Comparison of ENCODE assay signal across 10 cellular contexts in the genomic region with DNA sequence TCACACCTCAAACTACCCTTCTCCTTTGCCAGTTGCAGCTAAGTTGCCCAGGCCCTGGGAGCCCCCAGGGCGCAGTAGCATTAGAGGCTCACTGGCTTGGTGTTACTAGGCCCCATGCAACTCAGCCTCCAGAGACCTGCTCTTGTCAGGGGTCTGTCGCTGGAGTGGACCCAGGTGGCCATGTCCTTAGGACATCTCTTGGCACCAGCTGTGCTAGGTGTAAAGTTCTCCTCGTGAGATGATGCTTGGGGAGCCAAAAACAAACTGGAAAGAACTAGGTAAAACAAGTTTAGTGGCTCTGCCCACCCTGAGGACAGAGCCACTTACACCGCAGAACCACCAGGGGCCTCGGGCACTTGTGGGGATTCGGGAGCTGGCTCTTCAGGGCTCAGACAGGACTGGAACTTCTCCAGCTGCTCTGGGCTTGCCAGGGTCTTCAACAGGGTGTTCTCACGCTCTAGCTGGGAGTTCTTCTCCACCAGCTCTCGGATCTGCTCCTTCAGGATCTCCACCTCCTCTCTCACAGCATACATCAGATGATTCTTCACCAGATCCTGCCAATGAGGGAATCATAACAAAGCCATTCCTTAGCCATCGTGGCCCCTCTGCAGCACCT.
DNase-seq lines count a peak whose midpoint lies in the region; ATAC-seq and TF ChIP-seq lines count a peak whose summit lies in the region.
"Had no signal": no experiment of that assay in that cellular context is flagged by ENCODE, and none has a peak within 500 bp of the region (broad histone marks: within the 10 kb centered on the region; RNA-seq: fewer than 3 reads in every experiment).

No MANE protein-coding gene starts in this region.

- peak; percentile 16 for DNase-seq in activated CD4-positive, alpha-beta T cell treated with anti-CD3 and anti-CD28 coated beads for 36 hours
- DNase-seq in activated CD4-positive, alpha-beta T cell treated with anti-CD3 and anti-CD28 coated beads, Interleukin-2, amount 50 U/mL, for 48 hours: no peak
- peak in 1 of 2 donors; percentile 64 for DNase-seq in ascending aorta (ENCODE audit: low spot score in 2 of 2)
- no peak for DNase-seq in left lung
- no peak for DNase-seq in NCI-H146 (lab: John Stamatoyannopoulos, UW)
- no peak for DNase-seq in AG08395 (ENCODE audit: low spot score)
- DNase-seq: ACHN had no signal

- peaks cover 23% of the 10 kb centered on the region for H3K36me3 Mint-ChIP-seq in activated CD4-positive, alpha-beta T cell treated with anti-CD3 and anti-CD28 coated beads for 36 hours (ENCODE audit: low read depth)

- intact Hi-C loops in activated CD4-positive, alpha-beta T cell treated with anti-CD3 and anti-CD28 coated beads for 36 hours (cut with DNase I, micrococcal nuclease): no loop called here
- intact Hi-C loops in ascending aorta (cut with DNase I): no loop called here
- intact Hi-C loops in left lung (cut with DNase I): no loop called here

- peak overlapping the region; percentile 74 to 87 for H3K4me3 ChIP-seq in ascending aorta
- peak overlapping the region in 1 of 2 donors; percentile 72 for H3K4me3 ChIP-seq in left lung

- peak in 1 of 3 experiments; percentile 17 for TF ChIP-seq CTCF in ascending aorta (IDR thresholded peaks at IDR 0.05)
- no peak for TF ChIP-seq CTCF in left lung (IDR thresholded peaks at IDR 0.05)

- H3K9me3 ChIP-seq in ascending aorta (no peaks in the 10 kb centered on the region), left lung (no peaks in the 10 kb centered on the region)

- no peaks in the 10 kb centered on the region for H3K27me3 Mint-ChIP-seq in activated CD4-positive, alpha-beta T cell treated with anti-CD3 and anti-CD28 coated beads for 36 hours

- H3K9me3 Mint-ChIP-seq in activated CD4-positive, alpha-beta T cell treated with anti-CD3 and anti-CD28 coated beads for 36 hours (ENCODE audit: low read depth): no peaks in the 10 kb centered on the region

- H3K4me1 ChIP-seq in ascending aorta: peaks cover 3 to 13% of the 10 kb centered on the region in 2 donors
- peaks cover 13 to 70% of the 10 kb centered on the region in 2 donors for H3K4me1 ChIP-seq in left lung

- H3K27me3 ChIP-seq in ascending aorta (no peaks in the 10 kb centered on the region), left lung (no peaks in the 10 kb centered on the region)

- H3K27ac ChIP-seq in ascending aorta (peak overlapping the region; percentile 96 to 97), left lung (peak overlapping the region; percentile 92 to 98), temporal lobe (ENCODE audit: low read depth, low read length) (peak overlapping the region; percentile 88)

- POLR2A ChIA-PET in activated CD4-positive, alpha-beta T cell treated with anti-CD3 and anti-CD28 coated beads for 36 hours (lab: Charles Lee): interaction anchor here (8.3 kb wide), 1 partner anchor 39 kb away, joined by 144 read pairs; no protein-coding TSS in a partner anchor

- ATAC-seq in activated CD4-positive, alpha-beta T cell treated with anti-CD3 and anti-CD28 coated beads for 36 hours: no peak
- ATAC-seq in left lung (no peak), GM18867 (IDR thresholded peaks at IDR 0.05; ENCODE audit: unreplicated experiment) (no peak)
- ATAC-seq: HCT116 had no signal

- H3K36me3 ChIP-seq in ascending aorta: peaks cover 11 to 32% of the 10 kb centered on the region in 2 donors
- peaks cover 0 to 28% of the 10 kb centered on the region in 2 donors for H3K36me3 ChIP-seq in left lung

- CTCF ChIA-PET in activated CD4-positive, alpha-beta T cell treated with anti-CD3 and anti-CD28 coated beads for 36 hours (lab: Charles Lee): interaction anchor here (0.5 to 11.6 kb wide), 4 partner anchors 39 to 233 kb away, joined by 3 to 191 read pairs (median 12); partner anchors contain the start of gene TSC22D3

- no peak overlapping the region for H3K27ac Mint-ChIP-seq in activated CD4-positive, alpha-beta T cell treated with anti-CD3 and anti-CD28 coated beads for 36 hours

- peaks cover 59% of the 10 kb centered on the region for H3K4me1 Mint-ChIP-seq in activated CD4-positive, alpha-beta T cell treated with anti-CD3 and anti-CD28 coated beads for 36 hours

- H3K4me3 Mint-ChIP-seq in activated CD4-positive, alpha-beta T cell treated with anti-CD3 and anti-CD28 coated beads for 36 hours: peak overlapping the region; percentile 90
